ENCODE assay signal across 10 cellular contexts in genomic region chr17:40076101-40076498, GRCh38. TPM values are rescaled to one million over a fixed set of nuclear protein-coding genes. Genes with fewer than 3 reads are reported as not detected.
A peak's percentile ranks its signal among the peaks of the same experiment; 100 is the strongest.
DNase-seq lines count a peak whose midpoint lies in the region; ATAC-seq and TF ChIP-seq lines count a peak whose summit lies in the region.
"Had no signal": no experiment of that assay in that cellular context is flagged by ENCODE, and none has a peak within 500 bp of the region (broad histone marks: within the 10 kb centered on the region; RNA-seq: fewer than 3 reads in every experiment).

No MANE protein-coding gene starts in this region.

- TF ChIP-seq CTCF in psoas muscle (IDR thresholded peaks at IDR 0.05) = no peak

- peak overlapping the region; percentile 94 for H3K27ac ChIP-seq in psoas muscle

- no peaks in the 10 kb centered on the region for H3K27me3 Mint-ChIP-seq in central memory CD8-positive, alpha-beta T cell
- H3K27me3 Mint-ChIP-seq: activated CD8-positive, alpha-beta T cell treated with anti-CD3 and anti-CD28 coated beads for 36 hours had no signal

- intact Hi-C loops in psoas muscle (cut with DNase I) = loop anchor here in 1 of 2 donors (2.0 kb wide), 1 partner anchor 15 kb away; no protein-coding TSS in a partner anchor

- ATAC-seq in central memory CD8-positive, alpha-beta T cell (replicated peaks; ENCODE audit: extremely low read depth, poor library complexity, severe bottlenecking) = no peak
- ATAC-seq in psoas muscle (no peak), GM21717 (IDR thresholded peaks at IDR 0.05; ENCODE audit: unreplicated experiment) (no peak)

- peaks cover 61% of the 10 kb centered on the region for H3K4me1 ChIP-seq in psoas muscle

- H3K9me3 ChIP-seq in psoas muscle = no peaks in the 10 kb centered on the region
- H3K9me3 ChIP-seq: SK-N-SH had no signal

- H3K36me3 ChIP-seq in psoas muscle (ENCODE audit: insufficient read depth in 1 of 2, low read depth in 1 of 2) = peaks cover 0 to 61% of the 10 kb centered on the region in 2 donors

- peak overlapping the region; percentile 19 for H3K27ac Mint-ChIP-seq in central memory CD8-positive, alpha-beta T cell (ENCODE audit: low read depth)

- no peaks in the 10 kb centered on the region for H3K9me3 Mint-ChIP-seq in central memory CD8-positive, alpha-beta T cell
- H3K9me3 Mint-ChIP-seq: activated CD8-positive, alpha-beta T cell treated with anti-CD3 and anti-CD28 coated beads for 36 hours; CD8-positive, alpha-beta T cell had no signal

- in situ Hi-C loops in G401 (cut with HindIII; ENCODE audit: low sequenced_read_pairs) = no loop called here

- no peak overlapping the region for H3K4me3 Mint-ChIP-seq in central memory CD8-positive, alpha-beta T cell
- H3K4me3 Mint-ChIP-seq: activated CD8-positive, alpha-beta T cell treated with anti-CD3 and anti-CD28 coated beads for 36 hours had no signal

- peaks cover 34% of the 10 kb centered on the region for H3K4me1 Mint-ChIP-seq in central memory CD8-positive, alpha-beta T cell

- WGBS in psoas muscle, 3 donors = 41 to 67% (median 45%) methylated on average over 4 of the region's 4 CpGs

- DNase-seq in G401 (ENCODE audit: low spot score) = peak; percentile 46
- no peak for DNase-seq in central memory CD8-positive, alpha-beta T cell (ENCODE audit: low spot score in 2 of 2)
- DNase-seq in psoas muscle = no peak
- no peak for DNase-seq in C1 segment of cervical spinal cord (lab: John Stamatoyannopoulos, UW)
- no peak for DNase-seq in activated CD4-positive, alpha-beta T cell treated with anti-CD3 and anti-CD28 coated beads, Interleukin-2, amount 50 U/mL, for 4 hours
- DNase-seq: NCI-H510A had no signal

- H3K36me3 Mint-ChIP-seq in central memory CD8-positive, alpha-beta T cell (ENCODE audit: insufficient read depth) = peaks cover 15% of the 10 kb centered on the region

- no peaks in the 10 kb centered on the region for H3K27me3 ChIP-seq in psoas muscle (ENCODE audit: insufficient read depth in 3 of 3, low read length in 2 of 3)

- H3K4me3 ChIP-seq in psoas muscle = peak overlapping the region; percentile 51

RNA-seq across cellular contexts. Expression of gene THRA, which starts 13.3 kb away (rescaled TPM):
- total RNA-seq in G401 (2014; rRNA removed; shearing (Covaris generic)) = 11.8 and 18.4 TPM in 2 replicates
- total RNA-seq in psoas muscle = 10 to 100 TPM; 39.5 to 55.1 (median 42.9) TPM
- polyA plus RNA-seq in psoas muscle = 10 to 100 TPM in 2 of 3 donors, 1 to 10 TPM in 1; 9.5 to 60.0 (median 29.0) TPM

RNA-seq across cellular contexts. Expression of gene MED24, which starts 21.9 kb away (rescaled TPM):
- 70.0 and 90.8 TPM in 2 replicates for total RNA-seq in G401 (2014; rRNA removed; shearing (Covaris generic))
- 100 to 1,000 TPM in 2 of 4 donors, 10 to 100 TPM in 2; 56.3 to 120 (median 87.9) TPM for total RNA-seq in psoas muscle
- polyA plus RNA-seq in psoas muscle = 100 to 1,000 TPM in 1 of 3 donors, 10 to 100 TPM in 2; 51.1 to 115 (median 55.9) TPM

RNA-seq across cellular contexts. Expression of gene NR1D1, which starts 24.3 kb away (rescaled TPM):
- total RNA-seq in G401 (2014; rRNA removed; shearing (Covaris generic)) = 0.06 and 2.0 TPM in 2 replicates
- 10 to 100 TPM; 29.4 to 88.7 (median 51.0) TPM for total RNA-seq in psoas muscle
- 10 to 100 TPM; 21.4 to 41.6 (median 24.4) TPM for polyA plus RNA-seq in psoas muscle

RNA-seq across cellular contexts. Expression of gene MSL1, which starts 45.7 kb away (rescaled TPM):
- 67.9 and 80.5 TPM in 2 replicates for total RNA-seq in G401 (2014; rRNA removed; shearing (Covaris generic))
- 10 to 100 TPM; 63.3 to 75.6 (median 69.0) TPM for total RNA-seq in psoas muscle
- 10 to 100 TPM; 48.6 to 84.7 (median 56.4) TPM for polyA plus RNA-seq in psoas muscle

Comparison
In these comparisons a context has a peak if more than half of its experiments do, and no peak if none do; other contexts are left out.
1. RNA of gene NR1D1, which starts 24.3 kb away (total RNA-seq): 29.4 to 88.7 TPM in psoas muscle; 0.06 to 2.0 TPM in G401; every median in the first group is over 10 times any median in the second.